8 cellular contexts compared by ENCODE assay signal in genomic region chr10:130190065-130190736, GRCh38. TPM values are rescaled to one million over a fixed set of nuclear protein-coding genes. Genes with fewer than 3 reads are reported as not detected.
DNase-seq lines count a peak whose midpoint lies in the region; ATAC-seq and TF ChIP-seq lines count a peak whose summit lies in the region.

No MANE protein-coding gene starts in this region.

- intact Hi-C loops in left colon (cut with DNase I, micrococcal nuclease): no loop called here

- TF ChIP-seq CTCF in choroid plexus epithelial cell (conservative IDR thresholded peaks at IDR 0.05; ENCODE audit: low read depth, low read length): peak; percentile 70

- ATAC-seq in HG02885 (IDR thresholded peaks at IDR 0.05; ENCODE audit: poor library complexity, unreplicated experiment) (peak; percentile 90), left colon (peak; percentile 94)

- peak; percentile 52 for DNase-seq in NCI-H2196 (lab: John Stamatoyannopoulos, UW; ENCODE audit: unreplicated experiment)
- no peak for DNase-seq in NCI-H2196 treated with DMSO at 0.1 percent for 48 hours (lab: John Stamatoyannopoulos, UW; ENCODE audit: unreplicated experiment)
- DNase-seq in NCI-H2107 (lab: John Stamatoyannopoulos, UW): peak; percentile 42
- DNase-seq in activated CD4-positive, alpha-beta T cell treated with anti-CD3 and anti-CD28 coated beads for 24 hours (ENCODE audit: low read depth in 2 of 2): peak; percentile 77
- DNase-seq in choroid plexus epithelial cell (ENCODE audit: low read depth): peak; percentile 87
- peak; percentile 66 to 92 for DNase-seq in left colon
- DNase-seq in stimulated activated CD4-positive, alpha-beta T cell treated with anti-CD3 and anti-CD28 coated beads, Interleukin-15, amount 100 ng/mL, for 48 hours (ENCODE audit: low read depth in 2 of 2): peak; percentile 73 to 80

- peak overlapping the region; percentile 67 for H3K4me3 ChIP-seq in choroid plexus epithelial cell (ENCODE audit: low read depth, low read length)

RNA-seq across cellular contexts. Expression of gene GLRX3, which starts 54.0 kb away (rescaled TPM):
- total RNA-seq in left colon: 10 to 100 TPM; 51.1 to 54.6 TPM
